Comparison of ENCODE assay signal across 1 cellular context in genomic region chr1:205505076-205505729, GRCh38.
TF ChIP-seq lines count a peak whose summit lies in the region.

No MANE protein-coding gene starts in this region.

TF ChIP-seq in HCT116, 20 proteins besides CTCF, POLR2A, EP300 and RAD21 (continued from another document):
- TF ChIP-seq EZH2phosphoT487 (IDR thresholded peaks at IDR 0.05; ENCODE audit: borderline replicate concordance) (no peak), MAX (IDR thresholded peaks at IDR 0.05) (no peak), SIN3A (IDR thresholded peaks at IDR 0.05; ENCODE audit: low read depth) (no peak)
